Comparison of ENCODE assay signal across 1 cellular context in genomic region chr3:146115619-146116018, GRCh38.
TF ChIP-seq lines count a peak whose summit lies in the region.

No MANE protein-coding gene starts in this region.

TF ChIP-seq in IMR-90, 13 proteins besides CTCF, POLR2A, EP300 and RAD21:
- TF ChIP-seq MXI1 (IDR thresholded peaks at IDR 0.05; ENCODE audit: borderline replicate concordance, low read depth, low read length) (no peak), ELK1 (IDR thresholded peaks at IDR 0.05; ENCODE audit: borderline replicate concordance, low read depth, low read length) (no peak), USF2 (IDR thresholded peaks at IDR 0.05; ENCODE audit: low read depth, low read length) (no peak), NFE2L2 (IDR thresholded peaks at IDR 0.05; ENCODE audit: low read depth, low read length) (no peak), RFX5 (IDR thresholded peaks at IDR 0.05; ENCODE audit: low read depth, low read length) (no peak), CHD1 (IDR thresholded peaks at IDR 0.05; ENCODE audit: low read depth, low read length) (no peak), RCOR1 (IDR thresholded peaks at IDR 0.05; ENCODE audit: insufficient replicate concordance, low read length) (no peak), MAFK (IDR thresholded peaks at IDR 0.05; ENCODE audit: low read depth, low read length) (no peak), SMC3 (IDR thresholded peaks at IDR 0.05; ENCODE audit: low read depth, low read length) (no peak), MAZ (IDR thresholded peaks at IDR 0.05; ENCODE audit: borderline replicate concordance, low read depth, low read length) (no peak), CEBPB (IDR thresholded peaks at IDR 0.05; ENCODE audit: low read depth, low read length) (no peak), FOS (IDR thresholded peaks at IDR 0.05; ENCODE audit: low read depth, low read length) (no peak), BHLHE40 (IDR thresholded peaks at IDR 0.05; ENCODE audit: low read depth, low read length) (no peak)
TF ChIP-seq in IMR-90: peak in this region for 0.
